ENCODE assay signal across 1 cellular context in the genomic region with DNA sequence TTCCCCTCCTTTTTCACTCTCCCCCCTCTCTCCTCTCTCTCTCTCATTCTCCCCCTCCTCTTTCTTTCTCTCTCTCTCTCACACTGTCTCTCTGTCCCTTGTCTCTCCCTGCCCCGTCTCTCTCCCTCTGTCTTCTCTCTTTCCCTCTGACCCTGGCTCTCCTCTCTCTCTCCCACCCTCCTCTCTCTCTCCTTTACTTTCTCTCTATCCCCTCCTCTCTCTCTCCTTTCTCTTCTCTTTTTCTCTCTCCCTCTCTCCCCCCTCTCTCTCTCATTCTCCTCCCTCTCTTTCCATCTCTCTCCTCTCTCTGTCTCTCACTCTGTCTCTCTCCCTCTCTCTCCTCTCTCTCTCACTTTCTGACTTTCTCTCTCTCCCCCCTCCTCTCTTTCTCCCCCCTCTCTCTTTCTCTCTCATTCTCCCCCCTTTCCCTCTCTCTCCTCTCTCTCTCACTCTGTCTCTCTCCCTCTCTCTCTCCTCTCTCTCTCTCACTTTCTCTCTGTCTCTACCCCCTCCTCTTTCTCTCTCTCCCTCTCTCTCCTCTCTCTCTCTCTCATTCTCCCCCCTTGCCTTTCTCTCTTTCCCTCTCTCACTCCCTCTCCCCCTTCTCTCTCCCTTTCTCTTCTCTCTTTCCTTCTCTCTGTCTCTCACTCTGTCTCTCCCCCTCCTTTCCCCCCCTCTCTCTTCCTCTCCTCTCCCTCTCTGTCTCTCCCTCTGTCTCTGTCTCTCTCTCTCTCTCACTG.
TF ChIP-seq lines count a peak whose summit lies in the region.

No MANE protein-coding gene starts in this region.

TF ChIP-seq in HepG2, 621 proteins besides CTCF, POLR2A, EP300 and RAD21:
- TF ChIP-seq, protein P1, sequence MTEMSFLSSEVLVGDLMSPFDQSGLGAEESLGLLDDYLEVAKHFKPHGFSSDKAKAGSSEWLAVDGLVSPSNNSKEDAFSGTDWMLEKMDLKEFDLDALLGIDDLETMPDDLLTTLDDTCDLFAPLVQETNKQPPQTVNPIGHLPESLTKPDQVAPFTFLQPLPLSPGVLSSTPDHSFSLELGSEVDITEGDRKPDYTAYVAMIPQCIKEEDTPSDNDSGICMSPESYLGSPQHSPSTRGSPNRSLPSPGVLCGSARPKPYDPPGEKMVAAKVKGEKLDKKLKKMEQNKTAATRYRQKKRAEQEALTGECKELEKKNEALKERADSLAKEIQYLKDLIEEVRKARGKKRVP (CRISPR knock-in tag; IDR thresholded peaks at IDR 0.05) = no peak
- TF ChIP-seq, protein P2, sequence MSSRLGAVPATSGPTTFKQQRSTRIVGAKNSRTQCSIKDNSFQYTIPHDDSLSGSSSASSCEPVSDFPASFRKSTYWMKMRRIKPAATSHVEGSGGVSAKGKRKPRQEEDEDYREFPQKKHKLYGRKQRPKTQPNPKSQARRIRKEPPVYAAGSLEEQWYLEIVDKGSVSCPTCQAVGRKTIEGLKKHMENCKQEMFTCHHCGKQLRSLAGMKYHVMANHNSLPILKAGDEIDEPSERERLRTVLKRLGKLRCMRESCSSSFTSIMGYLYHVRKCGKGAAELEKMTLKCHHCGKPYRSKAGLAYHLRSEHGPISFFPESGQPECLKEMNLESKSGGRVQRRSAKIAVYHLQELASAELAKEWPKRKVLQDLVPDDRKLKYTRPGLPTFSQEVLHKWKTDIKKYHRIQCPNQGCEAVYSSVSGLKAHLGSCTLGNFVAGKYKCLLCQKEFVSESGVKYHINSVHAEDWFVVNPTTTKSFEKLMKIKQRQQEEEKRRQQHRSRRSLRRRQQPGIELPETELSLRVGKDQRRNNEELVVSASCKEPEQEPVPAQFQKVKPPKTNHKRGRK (CRISPR knock-in tag; IDR thresholded peaks at IDR 0.05) = peak; percentile 90
- TF ChIP-seq, protein P3, sequence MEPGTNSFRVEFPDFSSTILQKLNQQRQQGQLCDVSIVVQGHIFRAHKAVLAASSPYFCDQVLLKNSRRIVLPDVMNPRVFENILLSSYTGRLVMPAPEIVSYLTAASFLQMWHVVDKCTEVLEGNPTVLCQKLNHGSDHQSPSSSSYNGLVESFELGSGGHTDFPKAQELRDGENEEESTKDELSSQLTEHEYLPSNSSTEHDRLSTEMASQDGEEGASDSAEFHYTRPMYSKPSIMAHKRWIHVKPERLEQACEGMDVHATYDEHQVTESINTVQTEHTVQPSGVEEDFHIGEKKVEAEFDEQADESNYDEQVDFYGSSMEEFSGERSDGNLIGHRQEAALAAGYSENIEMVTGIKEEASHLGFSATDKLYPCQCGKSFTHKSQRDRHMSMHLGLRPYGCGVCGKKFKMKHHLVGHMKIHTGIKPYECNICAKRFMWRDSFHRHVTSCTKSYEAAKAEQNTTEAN (CRISPR knock-in tag; conservative IDR thresholded peaks at IDR 0.05) = no peak
- no peak for TF ChIP-seq NPAS2 (CRISPR knock-in tag; IDR thresholded peaks at IDR 0.05; ENCODE audit: borderline replicate concordance)
TF ChIP-seq in HepG2: peak in this region for 1.
